Comparison of ENCODE assay signal across 11 cellular contexts in genomic region chr1:242651817-242652216, GRCh38.
A peak's percentile ranks its signal among the peaks of the same experiment; 100 is the strongest.
DNase-seq lines count a peak whose midpoint lies in the region; ATAC-seq and TF ChIP-seq lines count a peak whose summit lies in the region.
"Had no signal": no experiment of that assay in that cellular context is flagged by ENCODE, and none has a peak within 500 bp of the region (broad histone marks: within the 10 kb centered on the region; RNA-seq: fewer than 3 reads in every experiment).

No MANE protein-coding gene starts in this region.

- peaks cover 1% of the 10 kb centered on the region for H3K4me1 Mint-ChIP-seq in activated CD4-positive, alpha-beta T cell treated with anti-CD3 and anti-CD28 coated beads, Interleukin-2, amount 10 ng/mL, durations not matched to agents 24 days and 14 days
- no peaks in the 10 kb centered on the region for H3K4me1 Mint-ChIP-seq in activated CD8-positive, alpha-beta T cell treated with anti-CD3 and anti-CD28 coated beads for 36 hours (ENCODE audit: low read depth)
- H3K4me1 Mint-ChIP-seq in osteocyte (ENCODE audit: unreplicated experiment): no peaks in the 10 kb centered on the region

- no peak overlapping the region for H3K27ac Mint-ChIP-seq in activated CD4-positive, alpha-beta T cell treated with anti-CD3 and anti-CD28 coated beads, Interleukin-2, amount 10 ng/mL, durations not matched to agents 24 days and 14 days
- H3K27ac Mint-ChIP-seq in activated CD8-positive, alpha-beta T cell treated with anti-CD3 and anti-CD28 coated beads for 36 hours: no peak overlapping the region
- H3K27ac Mint-ChIP-seq in osteocyte (ENCODE audit: unreplicated experiment): no peak overlapping the region

- ATAC-seq in activated CD8-positive, alpha-beta T cell treated with anti-CD3 and anti-CD28 coated beads for 36 hours: no peak
- ATAC-seq in stimulated activated naive CD8-positive, alpha-beta T cell treated with anti-CD3 and anti-CD28 coated beads, Interleukin-15, Interleukin-2, amounts not matched to agents 100 U/mL and 50 U/mL, for 24 hours: no peak
- no peak for ATAC-seq in HG03280 (IDR thresholded peaks at IDR 0.05; ENCODE audit: unreplicated experiment)

- H3K4me3 ChIP-seq in Jurkat, Clone E6-1 (ENCODE audit: low read length): no peak overlapping the region
- H3K4me3 ChIP-seq: upper lobe of left lung had no signal

- H3K27me3 Mint-ChIP-seq in activated CD4-positive, alpha-beta T cell treated with anti-CD3 and anti-CD28 coated beads, Interleukin-2, amount 10 ng/mL, durations not matched to agents 24 days and 14 days: no peaks in the 10 kb centered on the region
- peaks cover 2% of the 10 kb centered on the region for H3K27me3 Mint-ChIP-seq in activated CD8-positive, alpha-beta T cell treated with anti-CD3 and anti-CD28 coated beads for 36 hours
- no peaks in the 10 kb centered on the region for H3K27me3 Mint-ChIP-seq in osteocyte (ENCODE audit: unreplicated experiment)

- H3K4me3 Mint-ChIP-seq in activated CD4-positive, alpha-beta T cell treated with anti-CD3 and anti-CD28 coated beads, Interleukin-2, amount 10 ng/mL, durations not matched to agents 24 days and 14 days: no peak overlapping the region
- no peak overlapping the region for H3K4me3 Mint-ChIP-seq in activated CD8-positive, alpha-beta T cell treated with anti-CD3 and anti-CD28 coated beads for 36 hours
- no peak overlapping the region for H3K4me3 Mint-ChIP-seq in osteocyte (ENCODE audit: unreplicated experiment)

- POLR2A ChIA-PET in activated CD8-positive, alpha-beta T cell treated with anti-CD3 and anti-CD28 coated beads for 36 hours (lab: Charles Lee): no interaction called here

- TF ChIP-seq CTCF in activated CD8-positive, alpha-beta T cell treated with anti-CD3 and anti-CD28 coated beads for 36 hours (IDR thresholded peaks at IDR 0.05): no peak
- peak; percentile 7 for TF ChIP-seq CTCF in osteocyte (IDR thresholded peaks at IDR 0.05)

- no peaks in the 10 kb centered on the region for H3K36me3 Mint-ChIP-seq in activated CD4-positive, alpha-beta T cell treated with anti-CD3 and anti-CD28 coated beads, Interleukin-2, amount 10 ng/mL, durations not matched to agents 24 days and 14 days (ENCODE audit: low read depth)
- no peaks in the 10 kb centered on the region for H3K36me3 Mint-ChIP-seq in activated CD8-positive, alpha-beta T cell treated with anti-CD3 and anti-CD28 coated beads for 36 hours (ENCODE audit: low read depth)
- no peaks in the 10 kb centered on the region for H3K36me3 Mint-ChIP-seq in osteocyte (ENCODE audit: unreplicated experiment)

- H3K9me3 Mint-ChIP-seq in activated CD4-positive, alpha-beta T cell treated with anti-CD3 and anti-CD28 coated beads, Interleukin-2, amount 10 ng/mL, durations not matched to agents 24 days and 14 days: peaks cover 3% of the 10 kb centered on the region
- peaks cover 5% of the 10 kb centered on the region for H3K9me3 Mint-ChIP-seq in activated CD8-positive, alpha-beta T cell treated with anti-CD3 and anti-CD28 coated beads for 36 hours
- peaks cover 7% of the 10 kb centered on the region for H3K9me3 Mint-ChIP-seq in osteocyte (ENCODE audit: unreplicated experiment)

- CTCF ChIA-PET in activated CD8-positive, alpha-beta T cell treated with anti-CD3 and anti-CD28 coated beads for 36 hours (lab: Charles Lee): interaction anchor here (2.0 kb wide), 1 partner anchor 10 kb away, joined by 8 read pairs; no protein-coding TSS in a partner anchor

- intact Hi-C loops in activated CD4-positive, alpha-beta T cell treated with anti-CD3 and anti-CD28 coated beads, Interleukin-2, amount 10 ng/mL, durations not matched to agents 24 days and 14 days (cut with micrococcal nuclease): no loop called here
- intact Hi-C loops in activated CD8-positive, alpha-beta T cell treated with anti-CD3 and anti-CD28 coated beads for 36 hours (cut with micrococcal nuclease): no loop called here

- DNase-seq in activated CD4-positive, alpha-beta T cell treated with anti-CD3 and anti-CD28 coated beads, Interleukin-2, amount 10 ng/mL, durations not matched to agents 24 days and 14 days: peak; percentile 57
- DNase-seq in activated CD4-positive, alpha-beta T cell treated with anti-CD3 and anti-CD28 coated beads, Interleukin-2, amount 50 U/mL, for 1 hour: no peak
- DNase-seq in Jurkat, Clone E6-1 (ENCODE audit: low read depth, low spot score): peak; percentile 24
- peak; percentile 27 for DNase-seq in activated CD8-positive, alpha-beta T cell treated with anti-CD3 and anti-CD28 coated beads for 36 hours
- DNase-seq in osteocyte (ENCODE audit: extremely low spot score, unreplicated experiment) (no peak), putamen (ENCODE audit: low spot score) (no peak)
- DNase-seq in stimulated activated naive CD8-positive, alpha-beta T cell treated with anti-CD3 and anti-CD28 coated beads, Interleukin-15, Interleukin-2, amounts not matched to agents 100 U/mL and 50 U/mL, for 24 hours: no peak
- DNase-seq: COR-L47, kidney, upper lobe of left lung had no signal

Comparison
In these comparisons a context has a peak if more than half of its experiments do, and no peak if none do; other contexts are left out.
1. DNase-seq: peak in activated CD4-positive, alpha-beta T cell treated with anti-CD3 and anti-CD28 coated beads, Interleukin-2, amount 10 ng/mL, durations not matched to agents 24 days and 14 days (single experiment), Jurkat, Clone E6-1 (single experiment) and activated CD8-positive, alpha-beta T cell treated with anti-CD3 and anti-CD28 coated beads for 36 hours (single experiment); none in activated CD4-positive, alpha-beta T cell treated with anti-CD3 and anti-CD28 coated beads, Interleukin-2, amount 50 U/mL, for 1 hour (single experiment), osteocyte (single experiment), stimulated activated naive CD8-positive, alpha-beta T cell treated with anti-CD3 and anti-CD28 coated beads, Interleukin-15, Interleukin-2, amounts not matched to agents 100 U/mL and 50 U/mL, for 24 hours (single experiment) and putamen (single experiment).